ENCODE assay signal across 36 cellular contexts in the genomic region with DNA sequence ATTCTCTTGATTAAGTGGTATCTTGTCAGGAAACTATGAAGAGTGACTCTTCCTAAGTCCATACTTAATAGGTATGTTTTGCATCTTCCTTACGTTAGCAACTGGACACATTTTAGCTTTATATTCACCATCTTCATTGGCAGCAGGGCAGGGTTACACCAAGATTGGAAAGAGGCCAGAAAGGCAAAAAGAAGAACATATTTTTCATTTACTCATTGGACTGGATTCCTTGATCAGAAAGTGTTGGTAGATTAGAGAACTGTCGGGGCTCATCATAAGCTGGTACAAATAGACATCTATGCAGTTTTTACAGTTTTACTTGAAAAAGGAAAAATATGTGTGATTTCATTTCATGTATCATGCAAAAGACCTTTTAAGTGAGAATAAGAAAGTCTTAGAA.
"Had no signal": no experiment of that assay in that cellular context is flagged by ENCODE, and none has a peak within 500 bp of the region (broad histone marks: within the 10 kb centered on the region; RNA-seq: fewer than 3 reads in every experiment).

No MANE protein-coding gene starts in this region.

- H3K4me3 Mint-ChIP-seq: activated naive CD4-positive, alpha-beta T cell treated with anti-CD3 and anti-CD28 coated beads for 36 hours; activated naive CD4-positive, alpha-beta T cell treated with anti-CD3 and anti-CD28 coated beads, Interleukin-2, amount 10 ng/mL, durations not matched to agents 7 days and 5 days; activated naive CD4-positive, alpha-beta T cell treated with anti-CD3 and anti-CD28 coated beads, Interleukin-2, amount 50 U/mL, for 24 hours; activated naive CD8-positive, alpha-beta T cell; activated naive CD8-positive, alpha-beta T cell treated with anti-CD3 and anti-CD28 coated beads for 36 hours; activated naive CD8-positive, alpha-beta T cell treated with anti-CD3 and anti-CD28 coated beads, Interleukin-2, amount 10 ng/mL, durations not matched to agents 7 days and 5 days; activated naive CD8-positive, alpha-beta T cell treated with anti-CD3 and anti-CD28 coated beads, Interleukin-2, amount 50 U/mL, for 24 hours; activated T-cell treated with anti-CD3 and anti-CD28 coated beads, Interleukin-2, amount 50 U/mL, for 24 hours; activated T-cell treated with anti-CD3 and anti-CD28 coated beads, Interleukin-2, amount 50 U/mL, for 4 hours; activated T-cell treated with anti-CD3 and anti-CD28 coated beads, Interleukin-2, amount 50 U/mL, for 72 hours; activated T-helper 1 cell treated with anti-CD3 and anti-CD28 coated beads, Interleukin-12 subunit alpha, Interleukin-12 subunit beta, Interleukin-2, Interleukin-4 antibody, amounts not matched to agents 30 ng/mL and 10 ng/mL and 1 ng/mL, durations not matched to agents 14 hours and 24 hours and 36 hours; activated T-helper 17 cell treated with anti-CD3 and anti-CD28 coated beads, Interleukin-2, amount 50 U/mL, for 72 hours; central memory CD8-positive, alpha-beta T cell had no signal

- H3K27ac ChIP-seq: adrenal gland, ascending aorta, body of pancreas, brain microvascular endothelial cell, breast epithelium, cardiac muscle cell had no signal

- H3K4me1 ChIP-seq: adrenal gland, ascending aorta, body of pancreas, breast epithelium had no signal

- H3K36me3 ChIP-seq: adrenal gland, ascending aorta, brain microvascular endothelial cell, breast epithelium, cardiac muscle cell had no signal

- H3K9me3 Mint-ChIP-seq: activated naive CD4-positive, alpha-beta T cell treated with anti-CD3 and anti-CD28 coated beads for 36 hours; activated naive CD4-positive, alpha-beta T cell treated with anti-CD3 and anti-CD28 coated beads, Interleukin-2, amount 10 ng/mL, durations not matched to agents 7 days and 5 days; activated naive CD4-positive, alpha-beta T cell treated with anti-CD3 and anti-CD28 coated beads, Interleukin-2, amount 50 U/mL, for 24 hours; activated naive CD4-positive, alpha-beta T cell treated with anti-CD3 and anti-CD28 coated beads, Interleukin-2, amount 50 U/mL, for 72 hours; activated naive CD8-positive, alpha-beta T cell treated with anti-CD3 and anti-CD28 coated beads, Interleukin-2, amount 10 ng/mL, durations not matched to agents 7 days and 5 days; activated naive CD8-positive, alpha-beta T cell treated with anti-CD3 and anti-CD28 coated beads, Interleukin-2, amount 50 U/mL, for 24 hours; activated T-cell treated with anti-CD3 and anti-CD28 coated beads, Interleukin-2, amount 50 U/mL, for 24 hours; activated T-cell treated with anti-CD3 and anti-CD28 coated beads, Interleukin-2, amount 50 U/mL, for 4 hours; activated T-helper 1 cell treated with anti-CD3 and anti-CD28 coated beads, Interleukin-12 subunit alpha, Interleukin-12 subunit beta, Interleukin-2, Interleukin-4 antibody, amounts not matched to agents 30 ng/mL and 10 ng/mL and 1 ng/mL, durations not matched to agents 14 hours and 24 hours and 36 hours; activated T-helper 17 cell treated with anti-CD3 and anti-CD28 coated beads, Interleukin-2, amount 50 U/mL, for 72 hours; activated T-helper 2 cell treated with anti-CD3 and anti-CD28 coated beads, Interferon-gamma antibody, Interleukin-2, Interleukin-4, amounts not matched to agents 10 μg/mL and 5 μg/mL and 100 μg/mL, durations not matched to agents 14 hours and 24 hours and 36 hours had no signal

- DNase-seq: activated effector memory CD4-positive, alpha-beta T cell treated with anti-CD3 and anti-CD28 coated beads, Interleukin-2, amount 50 U/mL, for 16 hours; activated effector memory CD4-positive, alpha-beta T cell treated with Interleukin-2 at 50 U/mL for 16 hours; activated gamma-delta T cell; activated gamma-delta T cell treated with Interleukin-2 at 50 U/mL for 16 hours; activated naive CD4-positive, alpha-beta T cell; activated naive CD4-positive, alpha-beta T cell treated with anti-CD3 and anti-CD28 coated beads for 36 hours; activated naive CD4-positive, alpha-beta T cell treated with anti-CD3 and anti-CD28 coated beads, Interleukin-2, amount 10 ng/mL, durations not matched to agents 7 days and 5 days; activated naive CD4-positive, alpha-beta T cell treated with anti-CD3 and anti-CD28 coated beads, Interleukin-2, amount 50 U/mL, for 16 hours; activated naive CD4-positive, alpha-beta T cell treated with Interleukin-2 at 50 U/mL for 16 hours; activated naive CD8-positive, alpha-beta T cell treated with anti-CD3 and anti-CD28 coated beads for 36 hours; activated naive CD8-positive, alpha-beta T cell treated with anti-CD3 and anti-CD28 coated beads, Interleukin-2, amount 10 ng/mL, durations not matched to agents 7 days and 5 days; activated naive CD8-positive, alpha-beta T cell treated with anti-CD3 and anti-CD28 coated beads, Interleukin-2, amount 50 U/mL, for 24 hours; activated T-cell treated with anti-CD3 and anti-CD28 coated beads, Interleukin-2, amount 50 U/mL, for 1 hour; activated T-cell treated with anti-CD3 and anti-CD28 coated beads, Interleukin-2, amount 50 U/mL, for 24 hours; activated T-cell treated with anti-CD3 and anti-CD28 coated beads, Interleukin-2, amount 50 U/mL, for 4 hours; activated T-cell treated with anti-CD3 and anti-CD28 coated beads, Interleukin-2, amount 50 U/mL, for 48 hours; activated T-cell treated with anti-CD3 and anti-CD28 coated beads, Interleukin-2, amount 50 U/mL, for 72 hours; adrenal gland; amniotic stem cell; amygdala; anterior cingulate cortex; aorta; body of pancreas; brain microvascular endothelial cell; central memory CD4-positive, alpha-beta T cell; cerebellar nuclear complex had no signal

- H3K27ac Mint-ChIP-seq: activated naive CD4-positive, alpha-beta T cell treated with anti-CD3 and anti-CD28 coated beads for 36 hours; activated naive CD4-positive, alpha-beta T cell treated with anti-CD3 and anti-CD28 coated beads, Interleukin-2, amount 10 ng/mL, durations not matched to agents 7 days and 5 days; activated naive CD4-positive, alpha-beta T cell treated with anti-CD3 and anti-CD28 coated beads, Interleukin-2, amount 50 U/mL, for 24 hours; activated naive CD4-positive, alpha-beta T cell treated with anti-CD3 and anti-CD28 coated beads, Interleukin-2, amount 50 U/mL, for 72 hours; activated naive CD8-positive, alpha-beta T cell; activated naive CD8-positive, alpha-beta T cell treated with anti-CD3 and anti-CD28 coated beads for 36 hours; activated naive CD8-positive, alpha-beta T cell treated with anti-CD3 and anti-CD28 coated beads, Interleukin-2, amount 10 ng/mL, durations not matched to agents 7 days and 5 days; activated naive CD8-positive, alpha-beta T cell treated with anti-CD3 and anti-CD28 coated beads, Interleukin-2, amount 50 U/mL, for 24 hours; activated T-cell treated with anti-CD3 and anti-CD28 coated beads, Interleukin-2, amount 50 U/mL, for 24 hours; activated T-cell treated with anti-CD3 and anti-CD28 coated beads, Interleukin-2, amount 50 U/mL, for 72 hours; activated T-helper 1 cell treated with anti-CD3 and anti-CD28 coated beads, Interleukin-12 subunit alpha, Interleukin-12 subunit beta, Interleukin-2, Interleukin-4 antibody, amounts not matched to agents 30 ng/mL and 10 ng/mL and 1 ng/mL, durations not matched to agents 14 hours and 24 hours and 36 hours; activated T-helper 17 cell treated with anti-CD3 and anti-CD28 coated beads, Interleukin-2, amount 50 U/mL, for 72 hours; activated T-helper 2 cell treated with anti-CD3 and anti-CD28 coated beads, Interferon-gamma antibody, Interleukin-2, Interleukin-4, amounts not matched to agents 10 μg/mL and 5 μg/mL and 100 μg/mL, durations not matched to agents 14 hours and 24 hours and 36 hours had no signal

- H3K36me3 Mint-ChIP-seq: activated naive CD4-positive, alpha-beta T cell treated with anti-CD3 and anti-CD28 coated beads, Interleukin-2, amount 10 ng/mL, durations not matched to agents 7 days and 5 days; activated naive CD4-positive, alpha-beta T cell treated with anti-CD3 and anti-CD28 coated beads, Interleukin-2, amount 50 U/mL, for 24 hours; activated naive CD4-positive, alpha-beta T cell treated with anti-CD3 and anti-CD28 coated beads, Interleukin-2, amount 50 U/mL, for 72 hours; activated naive CD8-positive, alpha-beta T cell; activated naive CD8-positive, alpha-beta T cell treated with anti-CD3 and anti-CD28 coated beads for 36 hours; activated naive CD8-positive, alpha-beta T cell treated with anti-CD3 and anti-CD28 coated beads, Interleukin-2, amount 10 ng/mL, durations not matched to agents 7 days and 5 days had no signal

- ATAC-seq: activated naive CD4-positive, alpha-beta T cell treated with anti-CD3 and anti-CD28 coated beads, Interleukin-2, amount 50 U/mL, for 72 hours; activated naive CD8-positive, alpha-beta T cell treated with anti-CD3 and anti-CD28 coated beads, Interleukin-2, amount 50 U/mL, for 24 hours; activated T-cell treated with anti-CD3 and anti-CD28 coated beads, Interleukin-2, amount 50 U/mL, for 4 hours; activated T-cell treated with anti-CD3 and anti-CD28 coated beads, Interleukin-2, amount 50 U/mL, for 72 hours; activated T-helper 17 cell treated with anti-CD3 and anti-CD28 coated beads, Interleukin-2, amount 50 U/mL, for 72 hours; body of pancreas had no signal

- H3K27me3 ChIP-seq: adrenal gland, ascending aorta, body of pancreas, brain microvascular endothelial cell, breast epithelium, cardiac muscle cell had no signal

- H3K27me3 Mint-ChIP-seq: activated naive CD4-positive, alpha-beta T cell treated with anti-CD3 and anti-CD28 coated beads, Interleukin-2, amount 10 ng/mL, durations not matched to agents 7 days and 5 days; activated naive CD4-positive, alpha-beta T cell treated with anti-CD3 and anti-CD28 coated beads, Interleukin-2, amount 50 U/mL, for 24 hours; activated naive CD8-positive, alpha-beta T cell; activated naive CD8-positive, alpha-beta T cell treated with anti-CD3 and anti-CD28 coated beads for 36 hours; activated naive CD8-positive, alpha-beta T cell treated with anti-CD3 and anti-CD28 coated beads, Interleukin-2, amount 10 ng/mL, durations not matched to agents 7 days and 5 days; activated naive CD8-positive, alpha-beta T cell treated with anti-CD3 and anti-CD28 coated beads, Interleukin-2, amount 50 U/mL, for 24 hours; activated T-cell treated with anti-CD3 and anti-CD28 coated beads, Interleukin-2, amount 50 U/mL, for 24 hours; activated T-helper 17 cell treated with anti-CD3 and anti-CD28 coated beads, Interleukin-2, amount 50 U/mL, for 72 hours; central memory CD8-positive, alpha-beta T cell had no signal

- H3K4me1 Mint-ChIP-seq: activated naive CD4-positive, alpha-beta T cell treated with anti-CD3 and anti-CD28 coated beads, Interleukin-2, amount 10 ng/mL, durations not matched to agents 7 days and 5 days; activated naive CD4-positive, alpha-beta T cell treated with anti-CD3 and anti-CD28 coated beads, Interleukin-2, amount 50 U/mL, for 24 hours; activated naive CD8-positive, alpha-beta T cell treated with anti-CD3 and anti-CD28 coated beads for 36 hours; activated naive CD8-positive, alpha-beta T cell treated with anti-CD3 and anti-CD28 coated beads, Interleukin-2, amount 10 ng/mL, durations not matched to agents 7 days and 5 days; activated naive CD8-positive, alpha-beta T cell treated with anti-CD3 and anti-CD28 coated beads, Interleukin-2, amount 50 U/mL, for 24 hours; activated T-helper 17 cell treated with anti-CD3 and anti-CD28 coated beads, Interleukin-2, amount 50 U/mL, for 72 hours; central memory CD8-positive, alpha-beta T cell had no signal

- H3K9me3 ChIP-seq: adrenal gland, ascending aorta, body of pancreas, breast epithelium had no signal

- H3K4me3 ChIP-seq: adrenal gland, ascending aorta, body of pancreas, breast epithelium, cardiac muscle cell had no signal
